1 cellular context compared by ENCODE assay signal in genomic region chr14:96349286-96350075, GRCh38.
TF ChIP-seq lines count a peak whose summit lies in the region.

No MANE protein-coding gene starts in this region.

TF ChIP-seq in H1, 55 proteins besides CTCF, POLR2A, EP300 and RAD21:
- TF ChIP-seq KDM1A (IDR thresholded peaks at IDR 0.05; ENCODE audit: borderline replicate concordance, low read length) (no peak), KDM4A (IDR thresholded peaks at IDR 0.05; ENCODE audit: low read depth, low read length, severe bottlenecking) (peak; percentile 30), JUND (IDR thresholded peaks at IDR 0.05; ENCODE audit: low read length) (peak; percentile 84; the same call in 1 of the 2 replicates)
